Comparison of ENCODE assay signal across 1 cellular context in the genomic region with DNA sequence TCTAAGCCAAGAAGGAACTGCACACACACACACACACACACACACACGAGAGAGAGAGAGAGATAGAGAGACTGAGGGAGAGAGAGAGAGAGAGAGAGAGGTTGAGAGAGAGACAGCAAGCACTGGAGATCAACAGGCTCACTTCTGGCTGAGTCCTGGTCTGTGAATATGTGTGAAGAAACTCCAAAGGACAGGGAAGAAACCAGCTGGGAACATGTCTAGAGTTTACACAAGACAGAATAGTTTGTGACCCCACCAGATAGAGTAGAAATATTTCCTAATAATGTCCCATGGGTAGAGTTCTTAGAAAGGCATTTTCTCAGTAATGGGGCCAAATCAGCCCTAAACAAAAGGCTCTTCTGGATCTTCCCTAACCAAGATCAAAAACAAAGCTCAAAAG.
TF ChIP-seq lines count a peak whose summit lies in the region.

No MANE protein-coding gene starts in this region.

TF ChIP-seq in IMR-90, 13 proteins besides CTCF, POLR2A, EP300 and RAD21:
- no peak for TF ChIP-seq FOS (IDR thresholded peaks at IDR 0.05; ENCODE audit: low read depth, low read length)
- no peak for TF ChIP-seq CHD1 (IDR thresholded peaks at IDR 0.05; ENCODE audit: low read depth, low read length)
- TF ChIP-seq MAFK (IDR thresholded peaks at IDR 0.05; ENCODE audit: low read depth, low read length) = no peak
- no peak for TF ChIP-seq NFE2L2 (IDR thresholded peaks at IDR 0.05; ENCODE audit: low read depth, low read length)
- no peak for TF ChIP-seq RCOR1 (IDR thresholded peaks at IDR 0.05; ENCODE audit: insufficient replicate concordance, low read length)
- no peak for TF ChIP-seq MAZ (IDR thresholded peaks at IDR 0.05; ENCODE audit: borderline replicate concordance, low read depth, low read length)
- no peak for TF ChIP-seq MXI1 (IDR thresholded peaks at IDR 0.05; ENCODE audit: borderline replicate concordance, low read depth, low read length)
- no peak for TF ChIP-seq BHLHE40 (IDR thresholded peaks at IDR 0.05; ENCODE audit: low read depth, low read length)
- no peak for TF ChIP-seq SMC3 (IDR thresholded peaks at IDR 0.05; ENCODE audit: low read depth, low read length)
- no peak for TF ChIP-seq CEBPB (IDR thresholded peaks at IDR 0.05; ENCODE audit: low read depth, low read length)
- TF ChIP-seq, protein P1, sequence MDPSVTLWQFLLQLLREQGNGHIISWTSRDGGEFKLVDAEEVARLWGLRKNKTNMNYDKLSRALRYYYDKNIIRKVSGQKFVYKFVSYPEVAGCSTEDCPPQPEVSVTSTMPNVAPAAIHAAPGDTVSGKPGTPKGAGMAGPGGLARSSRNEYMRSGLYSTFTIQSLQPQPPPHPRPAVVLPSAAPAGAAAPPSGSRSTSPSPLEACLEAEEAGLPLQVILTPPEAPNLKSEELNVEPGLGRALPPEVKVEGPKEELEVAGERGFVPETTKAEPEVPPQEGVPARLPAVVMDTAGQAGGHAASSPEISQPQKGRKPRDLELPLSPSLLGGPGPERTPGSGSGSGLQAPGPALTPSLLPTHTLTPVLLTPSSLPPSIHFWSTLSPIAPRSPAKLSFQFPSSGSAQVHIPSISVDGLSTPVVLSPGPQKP (IDR thresholded peaks at IDR 0.05; ENCODE audit: borderline replicate concordance, low read depth, low read length) = no peak
- TF ChIP-seq, protein P2, sequence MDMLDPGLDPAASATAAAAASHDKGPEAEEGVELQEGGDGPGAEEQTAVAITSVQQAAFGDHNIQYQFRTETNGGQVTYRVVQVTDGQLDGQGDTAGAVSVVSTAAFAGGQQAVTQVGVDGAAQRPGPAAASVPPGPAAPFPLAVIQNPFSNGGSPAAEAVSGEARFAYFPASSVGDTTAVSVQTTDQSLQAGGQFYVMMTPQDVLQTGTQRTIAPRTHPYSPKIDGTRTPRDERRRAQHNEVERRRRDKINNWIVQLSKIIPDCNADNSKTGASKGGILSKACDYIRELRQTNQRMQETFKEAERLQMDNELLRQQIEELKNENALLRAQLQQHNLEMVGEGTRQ (IDR thresholded peaks at IDR 0.05; ENCODE audit: low read depth, low read length) = no peak
- no peak for TF ChIP-seq RFX5 (IDR thresholded peaks at IDR 0.05; ENCODE audit: low read depth, low read length)
